19 cellular contexts compared by ENCODE assay signal in genomic region chr1:58033311-58033710, GRCh38.
DNase-seq lines count a peak whose midpoint lies in the region; ATAC-seq, FAIRE-seq and TF ChIP-seq lines count a peak whose summit lies in the region.
"Had no signal": no experiment of that assay in that cellular context is flagged by ENCODE, and none has a peak within 500 bp of the region (broad histone marks: within the 10 kb centered on the region; RNA-seq: fewer than 3 reads in every experiment).

No MANE protein-coding gene starts in this region.

- CTCF ChIA-PET in H1 (lab: Charles Lee; ENCODE audit: partially characterized antibody) = interaction anchor here (0.7 to 2.2 kb wide), 7 partner anchors 10 to 31 kb away, joined by 3 to 7 read pairs (median 3); no protein-coding TSS in a partner anchor

- no peak overlapping the region for H3K18ac ChIP-seq in H1 (ENCODE audit: extremely low read depth, low read length)

- no peaks in the 10 kb centered on the region for H4K20me1 ChIP-seq in H1 (replicated peaks in 1 of 2; ENCODE audit: control insufficient read depth in 1 of 2, insufficient read depth in 2 of 2, low read length in 2 of 2)

- TF ChIP-seq POLR2A in H1 (IDR thresholded peaks at IDR 0.05; ENCODE audit: control extremely low read depth in 1 of 2, low read depth in 2 of 2, low read length in 2 of 2) = no peak

- FAIRE-seq in H1 (lab: Jason Lieb, UNC) = no peak
- FAIRE-seq: A549, HepG2 had no signal

- H2BK20ac ChIP-seq in H1 (ENCODE audit: low read length) = peak overlapping the region; percentile 73; the same call in 1 of the 2 replicates

- no peak overlapping the region for H3K23ac ChIP-seq in H1 (ENCODE audit: insufficient read length)

- TF ChIP-seq CTCF in H1 (IDR thresholded peaks at IDR 0.05; ENCODE audit: control extremely low read depth in 1 of 3, insufficient read depth in 1 of 3, low read depth in 1 of 3, low read length in 3 of 3) (no peak), coronary artery (IDR thresholded peaks at IDR 0.05) (no peak)

- no peak overlapping the region for H4K8ac ChIP-seq in H1 (ENCODE audit: extremely low read depth, insufficient read depth, low read length)

- no peaks in the 10 kb centered on the region for H3K79me2 ChIP-seq in H1 (ENCODE audit: control insufficient read depth in 1 of 2, insufficient read depth in 2 of 2, low read length in 2 of 2)

- WGBS in H1 (ENCODE audit: extremely low coverage in 1 of 2, insufficient coverage in 1 of 2, insufficient read length in 1 of 2, insufficient replicate concordance in 2 of 2, low coverage in 1 of 2, low lambda C conversion rate in 2 of 2, missing lambda C conversion rate in 1 of 2), 2 experiments = 93% methylated on average over 2 of the region's 2 CpGs; no CpG with 5 or more reads in 1 of the 2 experiments

- TF ChIP-seq RAD21 in H1 (IDR thresholded peaks at IDR 0.05 in 1 of 2, conservative IDR thresholded peaks at IDR 0.05 in 1 of 2; ENCODE audit: low read depth in 2 of 2, low read length in 2 of 2) = no peak

- H2BK15ac ChIP-seq in H1 (ENCODE audit: low read length) = no peak overlapping the region

- H3K79me1 ChIP-seq in H1 (ENCODE audit: low read depth, low read length) = no peaks in the 10 kb centered on the region

- H3K27ac ChIP-seq in HUES6 (ENCODE audit: low read depth, low read length) = peak overlapping the region; percentile 72; the same call in 1 of the 2 replicates
- no peak overlapping the region for H3K27ac ChIP-seq in H1 (ENCODE audit: low read depth, low read length)
- H3K27ac ChIP-seq in iPS-20b (ENCODE audit: low read length) = peak overlapping the region; percentile 8
- no peak overlapping the region for H3K27ac ChIP-seq in coronary artery
- H3K27ac ChIP-seq: 22Rv1, A549, C4-2B had no signal

- DNase-seq in COLO829 (ENCODE audit: low spot score) = peak; percentile 74
- no peak for DNase-seq in H1 (ENCODE audit: low read depth in 1 of 2, low spot score in 2 of 2)
- no peak for DNase-seq in coronary artery (ENCODE audit: low spot score)
- DNase-seq: AML-193; Calu3; CD4-positive, alpha-beta memory T cell; DMS79 treated with DMSO at 0.1 percent for 48 hours; GF-D8; GOT3; KBM-7 had no signal

- H4K91ac ChIP-seq in H1 (replicated peaks; ENCODE audit: insufficient read length, low read length) = peak overlapping the region; percentile 83

- H2AK5ac ChIP-seq in H1 (ENCODE audit: low read depth, low read length) = no peak overlapping the region

- no peak overlapping the region for H4K5ac ChIP-seq in H1 (ENCODE audit: insufficient read length, low read depth, low read length)

- TF ChIP-seq EP300 in H1 (IDR thresholded peaks at IDR 0.05; ENCODE audit: borderline replicate concordance in 1 of 2, low read depth in 2 of 2, low read length in 2 of 2) = no peak

- ATAC-seq in GM21423 (IDR thresholded peaks at IDR 0.05; ENCODE audit: unreplicated experiment) (no peak), GM18858 (IDR thresholded peaks at IDR 0.05; ENCODE audit: unreplicated experiment) (no peak)
- ATAC-seq: A549 had no signal

- H3K4ac ChIP-seq in H1 (replicated peaks; ENCODE audit: insufficient read length, low read depth, low read length) = peak overlapping the region; percentile 12

- H2BK120ac ChIP-seq in H1 (replicated peaks; ENCODE audit: low read depth, low read length) = peak overlapping the region; percentile 30

- H3K27me3 ChIP-seq in HUES6 (ENCODE audit: control insufficient read depth, insufficient read depth, low read length) (no peaks in the 10 kb centered on the region), H1 (replicated peaks in 1 of 4; ENCODE audit: control insufficient read depth in 3 of 4, extremely low read depth in 1 of 4, insufficient read depth in 3 of 4, low read length in 3 of 4) (no peaks in the 10 kb centered on the region), iPS-20b (ENCODE audit: insufficient read depth, low read length) (no peaks in the 10 kb centered on the region)

- H3K9me3 ChIP-seq in HUES6 (ENCODE audit: control insufficient read depth, insufficient read depth, low read depth, low read length) (no peaks in the 10 kb centered on the region), H1 (ENCODE audit: insufficient read depth in 2 of 2, low read depth in 1 of 2, low read length in 1 of 2) (no peaks in the 10 kb centered on the region), iPS-20b (ENCODE audit: insufficient read depth, low read depth, low read length) (no peaks in the 10 kb centered on the region)
- H3K9me3 ChIP-seq: A549, HAP-1 had no signal

- no peak overlapping the region for H3K4me2 ChIP-seq in H1 (ENCODE audit: insufficient read depth in 1 of 2, low read depth in 2 of 2, low read length in 2 of 2)
- H3K4me2 ChIP-seq: A549 had no signal

- H3K4me1 ChIP-seq in HUES6 (ENCODE audit: control insufficient read depth, insufficient read depth, low read length) = peaks cover 52% of the 10 kb centered on the region
- peaks cover 5 to 52% (median 23%) of the 10 kb centered on the region in 4 experiments for H3K4me1 ChIP-seq in H1 (replicated peaks in 1 of 4; ENCODE audit: control insufficient read depth in 3 of 4, insufficient read depth in 4 of 4, low read length in 3 of 4)
- peaks cover 41% of the 10 kb centered on the region; the same call in 1 of the 2 replicates for H3K4me1 ChIP-seq in iPS-20b (ENCODE audit: insufficient read depth, low read length)
- H3K4me1 ChIP-seq: A549, HAP-1 had no signal

- no peaks in the 10 kb centered on the region for H3K36me3 ChIP-seq in HUES6 (ENCODE audit: control insufficient read depth, insufficient read depth, low read length)
- no peaks in the 10 kb centered on the region for H3K36me3 ChIP-seq in H1 (ENCODE audit: control insufficient read depth in 2 of 4, insufficient read depth in 4 of 4, low read length in 3 of 4)
- H3K36me3 ChIP-seq in iPS-20b (ENCODE audit: insufficient read depth, low read depth, low read length) = no peaks in the 10 kb centered on the region
- H3K36me3 ChIP-seq: HAP-1 had no signal

- H3K9ac ChIP-seq in HUES6 (ENCODE audit: low read length) = no peak overlapping the region
- no peak overlapping the region for H3K9ac ChIP-seq in H1 (replicated peaks in 1 of 4; ENCODE audit: extremely low read depth in 1 of 4, low read depth in 3 of 4, low read length in 3 of 4)
- no peak overlapping the region for H3K9ac ChIP-seq in iPS-20b (ENCODE audit: low read depth, low read length)

- peak overlapping the region; percentile 72 for H2BK12ac ChIP-seq in H1 (ENCODE audit: low read depth, low read length)

- no peak overlapping the region for H3K4me3 ChIP-seq in HUES6 (ENCODE audit: low read depth, low read length)
- H3K4me3 ChIP-seq in H1 (ENCODE audit: extremely low read depth in 1 of 4, insufficient read depth in 2 of 4, low read depth in 3 of 4, low read length in 4 of 4) = no peak overlapping the region
- no peak overlapping the region for H3K4me3 ChIP-seq in iPS-20b (ENCODE audit: low read length)
- no peak overlapping the region for H3K4me3 ChIP-seq in coronary artery
- H3K4me3 ChIP-seq: A549, HAP-1 had no signal

- no peak overlapping the region for H3K14ac ChIP-seq in H1 (ENCODE audit: insufficient read length)

- no peak overlapping the region for H2AFZ ChIP-seq in H1 (ENCODE audit: low read length)

- POLR2A ChIA-PET in H1 (lab: Charles Lee; ENCODE audit: partially characterized antibody) = no interaction called here

- H3K56ac ChIP-seq in H1 (replicated peaks; ENCODE audit: insufficient read length, low read depth, low read length) = no peak overlapping the region

- H3K23me2 ChIP-seq in H1 (ENCODE audit: low read depth, low read length) = peaks cover 5% of the 10 kb centered on the region

- H2BK5ac ChIP-seq in H1 (ENCODE audit: low read depth, low read length) = peak overlapping the region; percentile 88; the same call in 1 of the 2 replicates

TF ChIP-seq in H1, 55 proteins besides CTCF, POLR2A, EP300 and RAD21 (continues in another document):
- TF ChIP-seq POLR2AphosphoS5 (IDR thresholded peaks at IDR 0.05; ENCODE audit: low read depth, low read length) (no peak), KDM5A (IDR thresholded peaks at IDR 0.05; ENCODE audit: low read length) (no peak), SRF (IDR thresholded peaks at IDR 0.05; ENCODE audit: low read depth, low read length) (no peak)

Comparison
In these comparisons a context has a peak if more than half of its experiments do, and no peak if none do; other contexts are left out.
1. H3K27ac ChIP-seq: peak in HUES6 (single experiment) and iPS-20b (single experiment); none in H1 (single experiment) and coronary artery (0 of 2).